ENCODE assay signal across 18 cellular contexts in the genomic region with DNA sequence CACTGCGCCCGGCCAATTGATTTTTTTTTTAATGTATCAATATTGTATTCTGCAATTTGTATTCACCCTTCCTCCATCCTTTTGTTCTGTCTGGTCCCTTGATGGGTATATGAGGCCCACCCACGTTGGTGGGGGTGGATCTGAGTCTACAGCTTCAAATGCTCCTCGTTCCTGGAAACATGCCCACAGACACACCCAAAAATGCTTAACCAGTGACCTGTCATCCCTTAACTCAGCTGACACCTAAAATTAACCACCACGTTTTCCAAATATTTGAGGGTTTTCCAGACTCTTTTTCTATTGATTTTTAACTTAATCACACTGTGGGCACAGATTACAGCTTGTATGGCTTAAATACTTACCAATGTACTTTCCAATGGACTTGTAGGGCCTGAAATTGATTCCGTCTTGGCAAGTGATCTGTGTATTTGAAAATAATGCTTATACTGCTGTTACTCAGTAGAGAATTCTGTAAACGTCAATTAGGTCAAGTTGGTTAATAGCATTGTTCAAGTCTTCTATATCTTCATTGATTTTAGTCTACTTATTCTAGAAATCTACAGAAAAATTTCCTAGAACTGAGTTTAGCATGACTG. TPM values are rescaled to one million over a fixed set of nuclear protein-coding genes. Genes with fewer than 3 reads are reported as not detected.
DNase-seq lines count a peak whose midpoint lies in the region; TF ChIP-seq lines count a peak whose summit lies in the region.
"Had no signal": no experiment of that assay in that cellular context is flagged by ENCODE, and none has a peak within 500 bp of the region (broad histone marks: within the 10 kb centered on the region; RNA-seq: fewer than 3 reads in every experiment).

No MANE protein-coding gene starts in this region.

- no peaks in the 10 kb centered on the region for H3K27me3 ChIP-seq in BJ (ENCODE audit: control insufficient read depth, insufficient read depth, low read length)
- H3K27me3 ChIP-seq in breast epithelium: no peaks in the 10 kb centered on the region
- H3K27me3 ChIP-seq: tibial nerve had no signal

- intact Hi-C loops in breast epithelium (cut with DNase I; ENCODE audit: low total_unique reads): no loop called here

- TF ChIP-seq CTCF in BJ (IDR thresholded peaks at IDR 0.05; ENCODE audit: insufficient read depth, low read depth, low read length) (no peak), breast epithelium (IDR thresholded peaks at IDR 0.05) (no peak)

- H3K4me3 ChIP-seq in BJ (ENCODE audit: low read depth, low read length) (no peak overlapping the region), breast epithelium (no peak overlapping the region)
- H3K4me3 ChIP-seq: GM23338, left ventricle myocardium inferior, tibial nerve had no signal

- POLR2A ChIA-PET in BJ (lab: Charles Lee): no interaction called here

- CTCF ChIA-PET in BJ (lab: Yijun Ruan, JAX): interaction anchor here (1.1 kb wide), 1 partner anchor 12 kb away, joined by 5 read pairs; no protein-coding TSS in a partner anchor

- no peaks in the 10 kb centered on the region for H3K4me1 ChIP-seq in breast epithelium
- H3K4me1 ChIP-seq: left ventricle myocardium inferior had no signal

- DNase-seq in BJ (ENCODE audit: low read depth): peak; percentile 9
- peak; percentile 10 for DNase-seq in HK-2 (ENCODE audit: unreplicated experiment)
- DNase-seq in astrocyte of the hippocampus (ENCODE audit: low read depth, low spot score): peak; percentile 61
- DNase-seq in kidney tubule cell (ENCODE audit: low spot score): peak; percentile 31
- DNase-seq in NCI-H82 treated with DMSO at 0.1 percent for 48 hours (lab: John Stamatoyannopoulos, UW; ENCODE audit: unreplicated experiment): no peak
- DNase-seq in breast epithelium (ENCODE audit: low spot score in 2 of 2): no peak
- no peak for DNase-seq in NAMALWA (ENCODE audit: low spot score)
- no peak for DNase-seq in cerebellar cortex (ENCODE audit: low spot score)
- DNase-seq: activated CD4-positive, alpha-beta memory T cell treated with anti-CD3 and anti-CD28 coated beads, Interleukin-2, amount 10 ng/mL, durations not matched to agents 7 days and 5 days; activated T-cell treated with anti-CD3 and anti-CD28 coated beads, Interleukin-2, amount 50 U/mL, for 72 hours; erythroblast; hypothalamus; left ventricle myocardium inferior; NCI-H1105; SK-N-SH; stimulated activated CD4-positive, alpha-beta T cell treated with anti-CD3 and anti-CD28 coated beads, Interleukin-4, amount 100 ng/mL, for 4 hours had no signal

- no peaks in the 10 kb centered on the region for H3K9me3 ChIP-seq in breast epithelium
- H3K9me3 ChIP-seq: left ventricle myocardium inferior, SK-N-SH, tibial nerve had no signal

- H3K36me3 ChIP-seq in BJ (ENCODE audit: control insufficient read depth, insufficient read depth, low read length): peaks cover 17% of the 10 kb centered on the region
- peaks cover 5% of the 10 kb centered on the region for H3K36me3 ChIP-seq in breast epithelium

- H3K27ac ChIP-seq in breast epithelium: no peak overlapping the region
- H3K27ac ChIP-seq: left ventricle myocardium inferior had no signal

- TF ChIP-seq POLR2A in breast epithelium (IDR thresholded peaks at IDR 0.05): no peak

RNA-seq across cellular contexts. Expression of gene CYP27C1, which starts 34.4 kb away (rescaled TPM):
- polyA plus RNA-seq in BJ (2011; rRNA removed): 0.13 and 0.28 TPM in 2 replicates
- polyA minus RNA-seq in BJ (2011; rRNA and poly(A)+ RNA removed): 0.10 TPM in 1 of 2 replicates, not detected in the other
- total RNA-seq in breast epithelium: under 1 TPM; 0.29 to 0.48 (median 0.33) TPM
- total RNA-seq: activated CD4-positive, alpha-beta memory T cell treated with anti-CD3 and anti-CD28 coated beads, Interleukin-2, amount 10 ng/mL, durations not matched to agents 7 days and 5 days; activated T-cell treated with anti-CD3 and anti-CD28 coated beads, Interleukin-2, amount 50 U/mL, for 72 hours had no signal
- polyA plus RNA-seq: SK-N-SH had no signal

RNA-seq across cellular contexts. Expression of gene ERCC3, which starts 39.5 kb away (rescaled TPM):
- polyA plus RNA-seq in BJ (2011; rRNA removed): 46.0 and 48.5 TPM in 2 replicates
- 28.5 and 34.7 TPM in 2 replicates for polyA minus RNA-seq in BJ (2011; rRNA and poly(A)+ RNA removed)
- 10 to 100 TPM; 37.3 to 55.2 (median 41.0) TPM for total RNA-seq in breast epithelium

Comparison
In these comparisons a context has a peak if more than half of its experiments do, and no peak if none do; other contexts are left out.
1. DNase-seq: peak in BJ (single experiment), HK-2 (single experiment), astrocyte of the hippocampus (single experiment) and kidney tubule cell (single experiment); none in NCI-H82 treated with DMSO at 0.1 percent for 48 hours (single experiment), breast epithelium (0 of 2), NAMALWA (single experiment) and cerebellar cortex (single experiment).